In the genomic region with DNA sequence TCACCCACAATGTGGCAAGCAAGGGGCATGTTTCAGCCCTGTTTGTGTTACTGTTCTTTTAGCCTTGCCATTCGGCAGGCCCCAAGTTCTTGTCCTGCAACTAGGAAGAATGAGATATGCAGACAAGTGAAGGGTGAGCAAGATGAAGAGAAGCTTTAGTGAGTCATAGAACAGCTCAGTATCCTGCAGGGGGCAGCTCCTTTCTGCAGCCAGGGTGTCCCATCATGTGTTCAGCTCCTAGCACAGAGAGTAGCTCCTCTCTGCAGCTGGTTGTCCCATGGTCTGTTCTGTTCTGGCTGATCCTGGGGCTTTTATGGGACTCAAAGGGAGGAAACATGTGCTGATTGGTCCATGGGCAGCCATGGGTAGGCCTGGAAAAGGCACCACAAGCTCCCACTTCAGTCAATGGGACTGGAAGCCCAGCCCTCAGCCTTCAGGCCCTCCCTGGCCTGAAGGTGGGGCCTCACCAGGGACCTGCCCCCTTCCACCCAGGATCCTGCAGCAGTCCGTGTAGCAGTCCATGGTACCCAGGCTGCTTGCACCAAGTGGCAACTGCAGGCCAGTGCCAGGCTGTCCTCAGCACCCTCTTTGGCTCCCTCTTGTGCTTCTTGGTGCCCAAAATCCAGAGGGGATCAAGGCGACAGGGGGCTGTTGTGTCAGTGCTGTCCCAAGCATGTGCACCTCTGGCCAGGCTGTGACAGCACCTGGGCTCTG, we compare ENCODE assay signal across 15 cellular contexts.
A peak's percentile ranks its signal among the peaks of the same experiment; 100 is the strongest.
DNase-seq lines count a peak whose midpoint lies in the region; ATAC-seq and TF ChIP-seq lines count a peak whose summit lies in the region.
"Had no signal": no experiment of that assay in that cellular context is flagged by ENCODE, and none has a peak within 500 bp of the region (broad histone marks: within the 10 kb centered on the region; RNA-seq: fewer than 3 reads in every experiment).

No MANE protein-coding gene starts in this region.

- no peak for TF ChIP-seq CTCF in right atrium auricular region (IDR thresholded peaks at IDR 0.05)
- no peak for TF ChIP-seq CTCF in upper lobe of left lung (IDR thresholded peaks at IDR 0.05)

- H3K27me3 ChIP-seq in right atrium auricular region, result no peaks in the 10 kb centered on the region
- H3K27me3 ChIP-seq in upper lobe of left lung, result no peaks in the 10 kb centered on the region
- H3K27me3 ChIP-seq: esophagus squamous epithelium had no signal

- H3K4me1 ChIP-seq in right atrium auricular region, result no peaks in the 10 kb centered on the region
- no peaks in the 10 kb centered on the region for H3K4me1 ChIP-seq in upper lobe of left lung
- H3K4me1 ChIP-seq: esophagus squamous epithelium had no signal

- H3K4me3 ChIP-seq in right atrium auricular region, result no peak overlapping the region
- no peak overlapping the region for H3K4me3 ChIP-seq in upper lobe of left lung
- H3K4me3 ChIP-seq: coronary artery, esophagus squamous epithelium had no signal

- H3K9me3 ChIP-seq in right atrium auricular region, result peaks cover 0 to 7% of the 10 kb centered on the region in 2 donors
- H3K9me3 ChIP-seq in upper lobe of left lung, result no peaks in the 10 kb centered on the region

- no peak for ATAC-seq in left ventricle myocardium superior
- peak; percentile 43 to 44 for ATAC-seq in upper lobe of left lung (ENCODE audit: low FRiP score in 2 of 2)
- ATAC-seq in GM18867 (IDR thresholded peaks at IDR 0.05; ENCODE audit: unreplicated experiment), result no peak
- no peak for ATAC-seq in GM19324 (IDR thresholded peaks at IDR 0.05; ENCODE audit: low FRiP score, unreplicated experiment)
- no peak for ATAC-seq in GM19455 (IDR thresholded peaks at IDR 0.05; ENCODE audit: unreplicated experiment)

- TF ChIP-seq POLR2A in upper lobe of left lung (IDR thresholded peaks at IDR 0.05), result no peak

- DNase-seq in left ventricle myocardium superior (peak; percentile 8), right atrium auricular region (ENCODE audit: low spot score) (no peak), OCI-M1 (lab: John Stamatoyannopoulos, UW) (peak; percentile 22), foreskin melanocyte (peak; percentile 7), upper lobe of left lung (no peak)
- DNase-seq: activated CD4-positive, CD25-positive, alpha-beta regulatory T cell treated with anti-CD3 and anti-CD28 coated beads, Interleukin-2, amount 50 U/mL, for 72 hours; activated T-cell treated with anti-CD3 and anti-CD28 coated beads, Interleukin-2, amount 50 U/mL, for 1 hour; amniotic stem cell; COR-L47; esophagus squamous epithelium; SW 1271 had no signal

- no peak overlapping the region for H3K27ac ChIP-seq in right atrium auricular region
- no peak overlapping the region for H3K27ac ChIP-seq in upper lobe of left lung
- H3K27ac ChIP-seq: coronary artery, esophagus squamous epithelium had no signal

- no peaks in the 10 kb centered on the region for H3K36me3 ChIP-seq in right atrium auricular region
- H3K36me3 ChIP-seq in upper lobe of left lung, result no peaks in the 10 kb centered on the region
- H3K36me3 ChIP-seq: esophagus squamous epithelium had no signal

- 78 to 84% methylated on average over 1 to 3 of the region's 3 CpGs for WGBS in upper lobe of left lung, 2 donors

- intact Hi-C loops in left ventricle myocardium superior (cut with micrococcal nuclease), result no loop called here

- no peak for TF ChIP-seq EP300 in upper lobe of left lung (IDR thresholded peaks at IDR 0.05)

Comparison
In these comparisons a context has a peak if more than half of its experiments do, and no peak if none do; other contexts are left out.
1. DNase-seq: peak in left ventricle myocardium superior (single experiment), OCI-M1 (single experiment) and foreskin melanocyte (single experiment); none in right atrium auricular region (single experiment) and upper lobe of left lung (0 of 2).
2. ATAC-seq: peak in upper lobe of left lung (2 of 2); none in left ventricle myocardium superior (single experiment), GM18867 (single experiment), GM19324 (single experiment) and GM19455 (single experiment).